In genomic region chr17:12047977-12048376, GRCh38 we compare ENCODE assay signal across 20 cellular contexts. TPM values are rescaled to one million over a fixed set of nuclear protein-coding genes. Genes with fewer than 3 reads are reported as not detected.
DNase-seq lines count a peak whose midpoint lies in the region; ATAC-seq, FAIRE-seq and TF ChIP-seq lines count a peak whose summit lies in the region.
"Had no signal": no experiment of that assay in that cellular context is flagged by ENCODE, and none has a peak within 500 bp of the region (broad histone marks: within the 10 kb centered on the region; RNA-seq: fewer than 3 reads in every experiment).

No MANE protein-coding gene starts in this region.

- no peaks in the 10 kb centered on the region for H3K27me3 Mint-ChIP-seq in astrocyte (ENCODE audit: low read depth, unreplicated experiment)
- H3K27me3 Mint-ChIP-seq: naive thymus-derived CD8-positive, alpha-beta T cell had no signal

- no peak overlapping the region for H2AFZ ChIP-seq in astrocyte (ENCODE audit: low read depth, low read length)
- H2AFZ ChIP-seq: PC-9 had no signal

- no peak for ATAC-seq in esophagus mucosa
- ATAC-seq: naive thymus-derived CD8-positive, alpha-beta T cell had no signal

- no peaks in the 10 kb centered on the region for H3K9me3 ChIP-seq in astrocyte (ENCODE audit: insufficient read depth, low read depth, low read length)
- H3K9me3 ChIP-seq: BLaER1 had no signal

- no peak overlapping the region for H3K4me3 ChIP-seq in NB4 (ENCODE audit: low read depth, low read length)
- no peak overlapping the region for H3K4me3 ChIP-seq in astrocyte (ENCODE audit: insufficient read depth, low read depth, low read length)
- H3K4me3 ChIP-seq: BLaER1, lung, PC-9 had no signal

- in situ Hi-C loops in GM13976 (cut with MboI; ENCODE audit: low sequenced_read_pairs, unreplicated experiment): no loop called here

- H3K27ac Mint-ChIP-seq in astrocyte (ENCODE audit: unreplicated experiment): peak overlapping the region; percentile 28
- H3K27ac Mint-ChIP-seq: activated T-helper 2 cell treated with anti-CD3 and anti-CD28 coated beads, Interferon-gamma antibody, Interleukin-2, Interleukin-4, amounts not matched to agents 10 μg/mL and 5 μg/mL and 100 μg/mL, durations not matched to agents 14 hours and 24 hours and 36 hours; naive thymus-derived CD8-positive, alpha-beta T cell had no signal

- TF ChIP-seq CTCF in NB4 (IDR thresholded peaks at IDR 0.05; ENCODE audit: low read depth, low read length) (no peak), astrocyte (IDR thresholded peaks at IDR 0.05; ENCODE audit: insufficient read depth, low read depth, low read length) (no peak), GM13976 (IDR thresholded peaks at IDR 0.05; ENCODE audit: borderline replicate concordance, control extremely low read depth, extremely low read depth, insufficient read depth, missing control alignments) (no peak)

- no peak overlapping the region for H3K27ac ChIP-seq in astrocyte (ENCODE audit: low read depth, low read length)
- H3K27ac ChIP-seq: BLaER1, HL-60, PC-9, WERI-Rb-1 had no signal

- no peaks in the 10 kb centered on the region for H3K9me3 Mint-ChIP-seq in astrocyte (ENCODE audit: unreplicated experiment)
- H3K9me3 Mint-ChIP-seq: activated T-helper 2 cell treated with anti-CD3 and anti-CD28 coated beads, Interferon-gamma antibody, Interleukin-2, Interleukin-4, amounts not matched to agents 10 μg/mL and 5 μg/mL and 100 μg/mL, durations not matched to agents 14 hours and 24 hours and 36 hours; naive thymus-derived CD8-positive, alpha-beta T cell had no signal

- H3K4me1 ChIP-seq in astrocyte (ENCODE audit: insufficient read depth, low read length): no peaks in the 10 kb centered on the region
- H3K4me1 ChIP-seq: BLaER1 had no signal

- peaks cover 81% of the 10 kb centered on the region for H4K20me1 ChIP-seq in astrocyte (ENCODE audit: insufficient read depth, low read length)

- no peaks in the 10 kb centered on the region for H3K36me3 ChIP-seq in astrocyte (ENCODE audit: insufficient read depth, low read length)
- H3K36me3 ChIP-seq: WERI-Rb-1 had no signal

- no peak overlapping the region for H3K9ac ChIP-seq in astrocyte (ENCODE audit: low read length)
- H3K9ac ChIP-seq: BLaER1 had no signal

- H3K79me2 ChIP-seq in astrocyte (ENCODE audit: insufficient read depth, low read length): peaks cover 98% of the 10 kb centered on the region

- H3K4me2 ChIP-seq in astrocyte (ENCODE audit: low read length): no peak overlapping the region
- H3K4me2 ChIP-seq: BLaER1, PC-9 had no signal

- FAIRE-seq in astrocyte (lab: Jason Lieb, UNC): no peak

- peak; percentile 45 for DNase-seq in ELR (ENCODE audit: low read depth)
- DNase-seq in NB4 (ENCODE audit: low read depth): peak; percentile 10
- DNase-seq in astrocyte (ENCODE audit: low read depth): peak; percentile 16
- peak; percentile 40 for DNase-seq in iris pigment epithelial cell (ENCODE audit: low read depth)
- DNase-seq in GM13976 (ENCODE audit: low spot score): no peak
- no peak for DNase-seq in NCI-H510A (lab: John Stamatoyannopoulos, UW)
- DNase-seq: cerebellar nuclear complex; DMS79; naive thymus-derived CD8-positive, alpha-beta T cell; NCI-H1436 treated with DMSO at 0.1 percent for 48 hours; NCI-H510A treated with DMSO at 0.1 percent for 48 hours; stimulated activated CD4-positive, alpha-beta T cell treated with anti-CD3 and anti-CD28 coated beads, Interleukin-4, amount 100 ng/mL, for 4 hours; SW 1271; WERI-Rb-1 had no signal

- H3K4me1 Mint-ChIP-seq in astrocyte (ENCODE audit: low read depth, unreplicated experiment): peaks cover 17% of the 10 kb centered on the region

- H3K4me3 Mint-ChIP-seq in astrocyte (ENCODE audit: unreplicated experiment): no peak overlapping the region
- H3K4me3 Mint-ChIP-seq: naive thymus-derived CD8-positive, alpha-beta T cell had no signal

- no peaks in the 10 kb centered on the region for H3K27me3 ChIP-seq in astrocyte (ENCODE audit: insufficient read depth, low read length)
- H3K27me3 ChIP-seq: BLaER1 had no signal

- no peaks in the 10 kb centered on the region for H3K36me3 Mint-ChIP-seq in astrocyte (ENCODE audit: low read depth, unreplicated experiment)

- no peak for TF ChIP-seq POLR2A in NB4 (IDR thresholded peaks at IDR 0.05; ENCODE audit: extremely low read depth, insufficient read length)

RNA-seq across cellular contexts. Expression of gene MAP2K4, which starts 27.3 kb away (rescaled TPM):
- total RNA-seq in astrocyte (37.5 and 42.5 TPM in 2 replicates), esophagus mucosa (29.7 TPM)

RNA-seq across cellular contexts. Expression of gene ZNF18, which starts 50.7 kb away (rescaled TPM):
- total RNA-seq in astrocyte: 8.3 and 9.9 TPM in 2 replicates
- 6.1 TPM for total RNA-seq in esophagus mucosa

Comparison
In these comparisons a context has a peak if more than half of its experiments do, and no peak if none do; other contexts are left out.
1. DNase-seq: peak in ELR (single experiment), NB4 (single experiment), astrocyte (single experiment) and iris pigment epithelial cell (single experiment); none in GM13976 (single experiment) and NCI-H510A (single experiment).